17 cellular contexts compared by ENCODE assay signal in genomic region chr3:53230789-53231188, GRCh38. TPM values are rescaled to one million over a fixed set of nuclear protein-coding genes. Genes with fewer than 3 reads are reported as not detected.
DNase-seq lines count a peak whose midpoint lies in the region; ATAC-seq, FAIRE-seq and TF ChIP-seq lines count a peak whose summit lies in the region.
"Had no signal": no experiment of that assay in that cellular context is flagged by ENCODE, and none has a peak within 500 bp of the region (broad histone marks: within the 10 kb centered on the region; RNA-seq: fewer than 3 reads in every experiment).

No MANE protein-coding gene starts in this region.

- TF ChIP-seq EP300 in A549 (IDR thresholded peaks at IDR 0.05), result no peak

- no peak for ATAC-seq in A549
- ATAC-seq in left lung, result no peak
- no peak for ATAC-seq in activated CD8-positive, alpha-beta memory T cell treated with anti-CD3 and anti-CD28 coated beads, Interleukin-2, amount 10 ng/mL, durations not matched to agents 7 days and 5 days
- no peak for ATAC-seq in GM19023 (IDR thresholded peaks at IDR 0.05; ENCODE audit: unreplicated experiment)
- no peak for ATAC-seq in HG03469 (IDR thresholded peaks at IDR 0.05; ENCODE audit: unreplicated experiment)
- ATAC-seq: Panc1 had no signal

- no peak overlapping the region for H3K27ac Mint-ChIP-seq in activated CD8-positive, alpha-beta memory T cell treated with anti-CD3 and anti-CD28 coated beads, Interleukin-2, amount 10 ng/mL, durations not matched to agents 7 days and 5 days

- no peak for TF ChIP-seq CTCF in A549 (IDR thresholded peaks at IDR 0.05)
- no peak for TF ChIP-seq CTCF in left lung (IDR thresholded peaks at IDR 0.05)

- TF ChIP-seq POLR2A in A549 (IDR thresholded peaks at IDR 0.05; ENCODE audit: low read length), result no peak

- H3K4me3 ChIP-seq in A549 (no peak overlapping the region), left lung (no peak overlapping the region)
- H3K4me3 ChIP-seq: SK-N-MC had no signal

- POLR2A ChIA-PET in A549 (lab: Yijun Ruan, JAX) (no interaction called here), HEK293T (lab: Yijun Ruan, JAX) (no interaction called here)

- 100% methylated on average over 1 of the region's 5 CpGs for WGBS in A549 (ENCODE audit: missing lambda C conversion rate)

- H3K4me2 ChIP-seq in A549, result no peak overlapping the region

- H3K4me1 ChIP-seq in A549, result peaks cover 98% of the 10 kb centered on the region
- peaks cover 2 to 17% of the 10 kb centered on the region in 2 donors for H3K4me1 ChIP-seq in left lung
- H3K4me1 ChIP-seq: BE2C had no signal

- DNase-seq in 8988T, result peak; percentile 14
- no peak for DNase-seq in A549 (ENCODE audit: low read depth in 1 of 2, low spot score in 1 of 2)
- peak; percentile 5 for DNase-seq in HEK293T (ENCODE audit: extremely low spot score)
- peak; percentile 10 to 18 for DNase-seq in left lung
- DNase-seq in activated CD8-positive, alpha-beta memory T cell treated with anti-CD3 and anti-CD28 coated beads, Interleukin-2, amount 10 ng/mL, durations not matched to agents 7 days and 5 days, result no peak
- DNase-seq: BE2C; CD4-positive, alpha-beta memory T cell; DMS53; HCEC 1CT; KG1; NCI-H1105 treated with DMSO at 0.1 percent for 48 hours; NCI-H1694; T-helper 1 cell had no signal

- CTCF ChIA-PET in A549 (lab: Yijun Ruan, JAX) (interaction anchor here (0.8 to 7.7 kb wide), 4 partner anchors 9 to 69 kb away, joined by 3 to 69 read pairs (median 5); no protein-coding TSS in a partner anchor), HEK293T (lab: Yijun Ruan, JAX) (no interaction called here)
- CTCF ChIA-PET in activated CD8-positive, alpha-beta memory T cell treated with anti-CD3 and anti-CD28 coated beads, Interleukin-2, amount 10 ng/mL, durations not matched to agents 7 days and 5 days (lab: Charles Lee), result interaction anchor here (1.6 kb wide), 1 partner anchor 10 kb away, joined by 5 read pairs; no protein-coding TSS in a partner anchor

- no peaks in the 10 kb centered on the region for H3K27me3 Mint-ChIP-seq in activated CD8-positive, alpha-beta memory T cell treated with anti-CD3 and anti-CD28 coated beads, Interleukin-2, amount 10 ng/mL, durations not matched to agents 7 days and 5 days
- H3K27me3 Mint-ChIP-seq: CD4-positive, alpha-beta memory T cell had no signal

- H3K27ac ChIP-seq in A549 (peak overlapping the region; percentile 100; a peak in 5 of 6 replicates), left lung (no peak overlapping the region)
- H3K27ac ChIP-seq: SK-N-MC had no signal

- intact Hi-C loops in left lung (cut with DNase I), result no loop called here

- H3K36me3 Mint-ChIP-seq in activated CD8-positive, alpha-beta memory T cell treated with anti-CD3 and anti-CD28 coated beads, Interleukin-2, amount 10 ng/mL, durations not matched to agents 7 days and 5 days, result peaks cover 25% of the 10 kb centered on the region

- H3K4me3 Mint-ChIP-seq in activated CD8-positive, alpha-beta memory T cell treated with anti-CD3 and anti-CD28 coated beads, Interleukin-2, amount 10 ng/mL, durations not matched to agents 7 days and 5 days, result no peak overlapping the region
- H3K4me3 Mint-ChIP-seq: CD4-positive, alpha-beta memory T cell had no signal

- TF ChIP-seq RAD21 in A549 (conservative IDR thresholded peaks at IDR 0.05 in 1 of 2, IDR thresholded peaks at IDR 0.05 in 1 of 2), result no peak

- peaks cover 13 to 100% of the 10 kb centered on the region in 2 donors for H3K36me3 ChIP-seq in left lung

- no peak for FAIRE-seq in A549 (lab: Jason Lieb, UNC)

- H3K9me3 ChIP-seq in A549 (no peaks in the 10 kb centered on the region), left lung (no peaks in the 10 kb centered on the region)
- H3K9me3 ChIP-seq: BE2C had no signal

- peaks cover 17% of the 10 kb centered on the region for H3K4me1 Mint-ChIP-seq in activated CD8-positive, alpha-beta memory T cell treated with anti-CD3 and anti-CD28 coated beads, Interleukin-2, amount 10 ng/mL, durations not matched to agents 7 days and 5 days

- H3K27me3 ChIP-seq in left lung, result no peaks in the 10 kb centered on the region
- H3K27me3 ChIP-seq: BE2C had no signal

- H3K9me3 Mint-ChIP-seq in activated CD8-positive, alpha-beta memory T cell treated with anti-CD3 and anti-CD28 coated beads, Interleukin-2, amount 10 ng/mL, durations not matched to agents 7 days and 5 days (ENCODE audit: low read depth), result no peaks in the 10 kb centered on the region
- H3K9me3 Mint-ChIP-seq: CD4-positive, alpha-beta memory T cell had no signal

TF ChIP-seq in A549, 52 proteins besides CTCF, POLR2A, EP300 and RAD21 (continues in another document):
- TF ChIP-seq EHMT2 (IDR thresholded peaks at IDR 0.05; ENCODE audit: low read depth) (no peak), MAX (IDR thresholded peaks at IDR 0.05) (no peak), MAFK (IDR thresholded peaks at IDR 0.05; ENCODE audit: partially characterized antibody) (no peak), REST (IDR thresholded peaks at IDR 0.05) (no peak), RNF2 (IDR thresholded peaks at IDR 0.05; ENCODE audit: borderline replicate concordance, low read depth) (no peak), POLR2AphosphoS2 (conservative IDR thresholded peaks at IDR 0.05; ENCODE audit: low read length) (no peak)

TF ChIP-seq in HEK293T, 16 proteins besides CTCF, POLR2A, EP300 and RAD21:
- TF ChIP-seq NFRKB (IDR thresholded peaks at IDR 0.05), result no peak
- TF ChIP-seq SUZ12 (IDR thresholded peaks at IDR 0.05), result no peak
- TF ChIP-seq CTBP1 (IDR thresholded peaks at IDR 0.05; ENCODE audit: borderline replicate concordance), result no peak
- no peak for TF ChIP-seq BHLHE40 (IDR thresholded peaks at IDR 0.05; ENCODE audit: borderline replicate concordance)
- no peak for TF ChIP-seq FOXK2 (IDR thresholded peaks at IDR 0.05)

RNA-seq across cellular contexts. Expression of gene TKT, which starts 25.0 kb away (rescaled TPM):
- 628 and 740 TPM in 2 replicates for polyA plus RNA-seq in A549 (2011; rRNA removed)
- polyA plus RNA-seq in A549 (2012; cell fraction: cytosol; rRNA removed), result 788 and 1,278 TPM in 2 replicates
- polyA plus RNA-seq in A549 (2012; cell fraction: nucleus; rRNA removed), result 1,392 and 1,832 TPM in 2 replicates
- polyA plus RNA-seq in A549 (2017; fragmentation: RNase III; extraction: RNeasy Plus Mini Kit Qiagen cat#74134 plus additional on column Dnase treatment), result 1,284 to 1,468 TPM (median 1,457 TPM) in 3 replicates
- 615 and 777 TPM in 2 replicates for polyA minus RNA-seq in A549 (2011; rRNA and poly(A)+ RNA removed)
- total RNA-seq in left lung, result 100 to 1,000 TPM; 458 to 594 TPM
- 100 to 1,000 TPM; 226 to 231 TPM for total RNA-seq in activated CD8-positive, alpha-beta memory T cell treated with anti-CD3 and anti-CD28 coated beads, Interleukin-2, amount 10 ng/mL, durations not matched to agents 7 days and 5 days

Comparison
In these comparisons a context has a peak if more than half of its experiments do, and no peak if none do; other contexts are left out.
1. DNase-seq: peak in 8988T (single experiment), HEK293T (single experiment) and left lung (2 of 2); none in A549 (0 of 2) and activated CD8-positive, alpha-beta memory T cell treated with anti-CD3 and anti-CD28 coated beads, Interleukin-2, amount 10 ng/mL, durations not matched to agents 7 days and 5 days (single experiment).
2. H3K27ac ChIP-seq: peak in A549 (2 of 2); none in left lung (0 of 2).